13 cellular contexts compared by ENCODE assay signal in genomic region chr10:114603943-114604342, GRCh38. TPM values are rescaled to one million over a fixed set of nuclear protein-coding genes. Genes with fewer than 3 reads are reported as not detected.
DNase-seq lines count a peak whose midpoint lies in the region; ATAC-seq, FAIRE-seq and TF ChIP-seq lines count a peak whose summit lies in the region.
"Had no signal": no experiment of that assay in that cellular context is flagged by ENCODE, and none has a peak within 500 bp of the region (broad histone marks: within the 10 kb centered on the region; RNA-seq: fewer than 3 reads in every experiment).

No MANE protein-coding gene starts in this region.

- TF ChIP-seq CTCF in Panc1 (IDR thresholded peaks at IDR 0.05) (no peak), pancreas (IDR thresholded peaks at IDR 0.05) (no peak)

- ATAC-seq in HG02759 (IDR thresholded peaks at IDR 0.05; ENCODE audit: unreplicated experiment) (peak; percentile 65), Panc1 (peak; percentile 57), pancreas (peak in 3 of 4 donors; percentile 68 to 82 (median 75)), GM21367 (IDR thresholded peaks at IDR 0.05; ENCODE audit: unreplicated experiment) (no peak)
- ATAC-seq: T-cell had no signal

- no peak for FAIRE-seq in pancreas (lab: Jason Lieb, UNC)
- FAIRE-seq: D721Med had no signal

- H3K4me1 ChIP-seq in Panc1 (ENCODE audit: control insufficient read depth, insufficient read depth, low read length) (peaks cover 49% of the 10 kb centered on the region), esophagus (ENCODE audit: control insufficient read depth in 2 of 2, insufficient read depth in 2 of 2, low read length in 1 of 2) (peaks cover 0 to 3% of the 10 kb centered on the region in 2 donors), pancreas (peaks cover 0 to 21% (median 0%) of the 10 kb centered on the region in 3 donors)

- CTCF ChIA-PET in Panc1 (lab: Charles Lee): interaction anchor here (1.3 kb wide), 1 partner anchor 100 kb away, joined by 9 read pairs; no protein-coding TSS in a partner anchor

- H3K36me3 ChIP-seq in Panc1 (ENCODE audit: control insufficient read depth, insufficient read depth, low read length): peaks cover 2% of the 10 kb centered on the region; the same call in 1 of the 2 replicates
- H3K36me3 ChIP-seq in esophagus (ENCODE audit: control insufficient read depth in 2 of 2, insufficient read depth in 2 of 2, low read length in 1 of 2): no peaks in the 10 kb centered on the region
- no peaks in the 10 kb centered on the region for H3K36me3 ChIP-seq in pancreas
- H3K36me3 ChIP-seq in MG63: peaks cover 17% of the 10 kb centered on the region
- no peaks in the 10 kb centered on the region for H3K36me3 ChIP-seq in H7 (replicated peaks; ENCODE audit: control insufficient read depth, insufficient read depth, low read length)

- H3K27me3 ChIP-seq in Panc1 (ENCODE audit: control insufficient read depth, insufficient read depth, low read length) (no peaks in the 10 kb centered on the region), esophagus (ENCODE audit: control insufficient read depth in 1 of 2, insufficient read depth in 2 of 2, low read length in 2 of 2) (no peaks in the 10 kb centered on the region), pancreas (no peaks in the 10 kb centered on the region), MG63 (no peaks in the 10 kb centered on the region), H7 (ENCODE audit: control insufficient read depth, insufficient read depth, low read length) (no peaks in the 10 kb centered on the region)

- intact Hi-C loops in Panc1 (cut with micrococcal nuclease; ENCODE audit: unreplicated experiment) (no loop called here), pancreas (cut with DNase I) (no loop called here)

- H3K9me3 ChIP-seq in Panc1 (ENCODE audit: control insufficient read depth, insufficient read depth, low read depth, low read length) (no peaks in the 10 kb centered on the region), esophagus (ENCODE audit: control insufficient read depth in 2 of 2, insufficient read depth in 1 of 2, low read depth in 1 of 2, low read length in 1 of 2) (no peaks in the 10 kb centered on the region), pancreas (no peaks in the 10 kb centered on the region), MG63 (no peaks in the 10 kb centered on the region)

- H3K4me3 ChIP-seq in Panc1 (ENCODE audit: low read depth in 2 of 2, low read length in 2 of 2) (no peak overlapping the region), esophagus (ENCODE audit: low read depth in 1 of 2, low read length in 2 of 2) (no peak overlapping the region), pancreas (no peak overlapping the region), MG63 (no peak overlapping the region), H7 (ENCODE audit: insufficient read depth, low read depth, low read length) (no peak overlapping the region)
- H3K4me3 ChIP-seq: skin epidermis had no signal

- no TSS peak for BruUV-seq in Panc1 (replicated peaks; lab: Mats Ljungman, UMichigan)

- H3K27ac ChIP-seq in Panc1 (ENCODE audit: low read length) (peak overlapping the region; percentile 25), esophagus (ENCODE audit: low read depth in 2 of 2, low read length in 1 of 2) (peak overlapping the region; percentile 36 to 72), pancreas (peak overlapping the region in 1 of 4 donors; percentile 3)

- 39 to 50% methylated on average over 2 of the region's 2 CpGs for WGBS in esophagus, 2 donors
- WGBS in pancreas, 2 donors: 45% methylated on average over 2 of the region's 2 CpGs

- POLR2A ChIA-PET in Panc1 (lab: Charles Lee): no interaction called here

- no peak for DNase-seq in Panc1 (ENCODE audit: low read depth, low spot score)
- no peak for DNase-seq in pancreas
- DNase-seq in MG63: no peak
- DNase-seq in H7: no peak
- DNase-seq in stimulated activated CD4-positive, alpha-beta T cell treated with anti-CD3 and anti-CD28 coated beads, Interleukin-1b, Interleukin-23, amount 100 ng/mL, for 48 hours: no peak
- DNase-seq: activated T-cell treated with anti-CD3 and anti-CD28 coated beads, Interleukin-2, amount 50 U/mL, for 24 hours; NCI-H82; T-cell had no signal

- in situ Hi-C loops in Panc1 (cut with HindIII; ENCODE audit: low pct_unique_long_range_greater_than_20kb, low sequenced_read_pairs): no loop called here

RNA-seq across cellular contexts. Expression of gene ABLIM1, which starts 54.1 kb away (rescaled TPM):
- 274 TPM for total RNA-seq in Panc1 (2021; ENCODE audit: unreplicated experiment)
- polyA plus RNA-seq in Panc1 (2012; ENCODE audit: insufficient read length): 97.4 TPM
- polyA plus RNA-seq in esophagus: 100 to 1,000 TPM; 104 to 121 TPM
- total RNA-seq in pancreas: 10 to 100 TPM; 28.1 to 44.5 (median 37.1) TPM
- polyA plus RNA-seq in pancreas: 10 to 100 TPM; 13.3 to 30.8 TPM
- total RNA-seq in MG63 (2014; rRNA removed; shearing (Covaris generic); ENCODE audit: low replicate concordance): 19.4 and 23.9 TPM in 2 replicates
- total RNA-seq in H7 (2014; rRNA removed; shearing (Covaris generic)): 21.7 and 29.5 TPM in 2 replicates
